Comparison of ENCODE assay signal across 8 cellular contexts in the genomic region with DNA sequence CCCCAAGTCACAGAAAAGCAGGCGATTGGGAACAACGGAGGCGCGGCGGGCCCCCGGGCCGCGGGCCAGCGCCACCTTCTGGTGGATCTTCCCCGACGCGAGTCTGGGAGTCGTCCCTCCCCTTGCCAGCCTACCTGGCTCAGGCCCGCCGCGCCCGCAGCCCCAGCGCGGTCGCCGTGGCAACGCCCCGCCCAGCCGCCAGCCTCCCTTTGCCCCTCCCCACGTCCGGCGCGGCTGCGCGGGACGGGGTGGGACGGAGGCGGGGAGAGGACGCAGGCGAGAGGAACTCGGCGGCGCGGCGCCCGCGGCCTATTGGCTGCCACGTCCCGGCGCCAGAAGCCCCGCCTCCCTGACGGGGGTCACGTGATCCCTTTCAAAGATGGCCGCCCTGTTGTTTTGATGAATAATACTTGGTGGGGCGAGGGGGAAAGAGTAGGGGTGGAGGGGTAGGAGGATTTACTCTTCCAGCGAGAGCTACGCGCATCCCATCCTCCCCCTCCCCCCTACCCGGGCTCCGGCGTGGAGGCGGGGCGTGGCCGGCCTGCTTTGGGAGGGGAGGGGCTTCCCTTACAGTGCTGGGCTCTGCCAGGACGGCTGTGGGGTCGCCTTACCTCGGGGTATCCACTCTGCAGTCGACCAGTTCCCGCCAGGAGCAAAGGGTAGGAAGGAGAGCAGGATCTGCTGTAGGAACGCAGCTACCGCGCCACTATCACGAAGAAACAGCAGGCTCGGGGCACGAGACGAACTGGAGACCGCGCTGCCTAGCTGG. TPM values are rescaled to one million over a fixed set of nuclear protein-coding genes. Genes with fewer than 3 reads are reported as not detected.
DNase-seq lines count a peak whose midpoint lies in the region; ATAC-seq and TF ChIP-seq lines count a peak whose summit lies in the region.

UBE4B (plus strand) TSS at position 369 of the 769 bp plus-strand sequence. CDS start 713 bp downstream, outside the sequence.

- H2BK5ac ChIP-seq in IMR-90 (ENCODE audit: low read depth, low read length, poor library complexity, severe bottlenecking) = peak within 1 kb of the TSS; percentile 81

- peak within 1 kb of the TSS; percentile 75 for H4K5ac ChIP-seq in IMR-90 (ENCODE audit: low read depth, low read length)

- 0% methylated on average over 12 of the region's 73 CpGs; no CpG with 5 or more reads in 1 of the 2 experiments for WGBS in IMR-90 (ENCODE audit: extremely low coverage in 2 of 2, insufficient read length in 1 of 2), 2 experiments

- H3K36me3 ChIP-seq in IMR-90 (ENCODE audit: control insufficient read depth, insufficient read depth, low read length) (no peaks in the 10 kb centered on the region), OCI-LY7 (ENCODE audit: insufficient read depth, low read length) (peaks cover 18% of the 10 kb centered on the region; the same call in 1 of the 2 replicates)

- peak within 1 kb of the TSS; percentile 72 for H2AK9ac ChIP-seq in IMR-90 (replicated peaks; ENCODE audit: low read depth, low read length, poor library complexity)

- H3K4ac ChIP-seq in IMR-90 (ENCODE audit: low read depth, low read length) = peak within 1 kb of the TSS; percentile 91

- no peaks in the 10 kb centered on the region for H3K27me3 ChIP-seq in IMR-90 (ENCODE audit: control insufficient read depth, insufficient read depth, low read length)
- H3K27me3 ChIP-seq in mononuclear cell (ENCODE audit: insufficient read depth, low read length) = no peaks in the 10 kb centered on the region

- peak; percentile 96 for ATAC-seq in GM21528 (IDR thresholded peaks at IDR 0.05; ENCODE audit: low FRiP score, unreplicated experiment)
- ATAC-seq in IMR-90 (ENCODE audit: low read depth) = peak; percentile 98

- peak within 1 kb of the TSS; percentile 83 for H3K9ac ChIP-seq in IMR-90 (ENCODE audit: low read depth, low read length)

- intact Hi-C loops in IMR-90 (cut with micrococcal nuclease) = loop anchor here (1.0 to 10.0 kb wide), 5 partner anchors 45 to 392 kb away; partner anchors contain the start of genes KIF1B, LZIC and NMNAT1
- intact Hi-C loops in OCI-LY7 (cut with micrococcal nuclease; ENCODE audit: unreplicated experiment) = loop anchor here (1.0 to 10.0 kb wide), 6 partner anchors 82 to 442 kb away; partner anchors contain the start of genes DFFA, LZIC, NMNAT1 and PEX14

- H2BK120ac ChIP-seq in IMR-90 (ENCODE audit: low read depth, low read length) = peak within 1 kb of the TSS; percentile 94

- TF ChIP-seq RAD21 in IMR-90 (IDR thresholded peaks at IDR 0.05; ENCODE audit: low read length) = peak; percentile 74

- H2AK5ac ChIP-seq in IMR-90 (ENCODE audit: low read depth, low read length) = peak within 1 kb of the TSS; percentile 89

- peak within 1 kb of the TSS; percentile 86 for H3K56ac ChIP-seq in IMR-90 (ENCODE audit: extremely low read depth, insufficient read depth, low read length)

- POLR2A ChIA-PET in IMR-90 (lab: Charles Lee; ENCODE audit: unreplicated experiment) (no interaction called here), OCI-LY7 (lab: Charles Lee) (no interaction called here)

- peak within 1 kb of the TSS; percentile 84 for H3K27ac ChIP-seq in IMR-90 (ENCODE audit: insufficient read depth, low read length)
- H3K27ac ChIP-seq in OCI-LY7 (ENCODE audit: low read depth, low read length, poor library complexity, severe bottlenecking) = peak within 1 kb of the TSS; percentile 80

- H3K9me3 ChIP-seq in IMR-90 (ENCODE audit: control insufficient read depth, insufficient read depth, low read length) (no peaks in the 10 kb centered on the region), OCI-LY7 (ENCODE audit: low read length) (no peaks in the 10 kb centered on the region), mononuclear cell (ENCODE audit: low read depth, low read length) (no peaks in the 10 kb centered on the region)

- peak within 1 kb of the TSS; percentile 91 for H3K14ac ChIP-seq in IMR-90 (replicated peaks; ENCODE audit: low read depth, low read length)

- no peak; the same call in 1 of the 2 replicates for TF ChIP-seq POLR2A in IMR-90 (IDR thresholded peaks at IDR 0.05; ENCODE audit: low read depth, low read length)

- CTCF ChIA-PET in IMR-90 (lab: Yijun Ruan, JAX) (interaction anchor here (2.8 kb wide), 1 partner anchor 83 kb away, joined by 6 read pairs; no protein-coding TSS in a partner anchor), OCI-LY7 (lab: Charles Lee; ENCODE audit: unreplicated experiment) (interaction anchor here (1.0 kb wide), 1 partner anchor 82 kb away, joined by 7 read pairs; no protein-coding TSS in a partner anchor)

- in situ Hi-C loops in IMR-90 (cut with MboI; ENCODE audit: low sequenced_read_pairs) = no loop called here

- peak within 1 kb of the TSS; percentile 96 for H2AFZ ChIP-seq in IMR-90 (replicated peaks; ENCODE audit: low read length, poor library complexity)
- H2AFZ ChIP-seq in OCI-LY7 (ENCODE audit: low read length) = peak within 1 kb of the TSS; percentile 100

- peak within 1 kb of the TSS; percentile 94; the same call in 2 of the 3 replicates for H2BK15ac ChIP-seq in IMR-90 (ENCODE audit: low read depth, low read length)

- H3K9me2 ChIP-seq in OCI-LY7 (ENCODE audit: insufficient read depth, low read length) = no peaks in the 10 kb centered on the region

- peak within 1 kb of the TSS; percentile 73 for H3K18ac ChIP-seq in IMR-90 (ENCODE audit: low read depth, low read length)

- DNase-seq in DMS114 treated with DMSO at 0.1 percent for 48 hours (lab: John Stamatoyannopoulos, UW; ENCODE audit: unreplicated experiment) = peak; percentile 97
- peak; percentile 97 for DNase-seq in IMR-90
- DNase-seq in OCI-LY7 (ENCODE audit: low spot score) = peak; percentile 98
- peak; percentile 96 for DNase-seq in activated T-cell treated with anti-CD3 and anti-CD28 coated beads for 1 hour (ENCODE audit: low read depth)
- peak; percentile 91 for DNase-seq in epidermal melanocyte (ENCODE audit: insufficient read length, low spot score)
- peak; percentile 88 to 95 for DNase-seq in stimulated activated CD8-positive, alpha-beta memory T cell treated with anti-CD3 and anti-CD28 coated beads, Interleukin-4, amount 100 ng/mL, for 1 hour (ENCODE audit: low read depth in 2 of 2, low spot score in 1 of 2)

- peaks cover 0 to 22% of the 10 kb centered on the region in 2 experiments; a peak in 2 of 4 replicates for H3K79me1 ChIP-seq in IMR-90 (ENCODE audit: low read depth in 1 of 2, low read length in 2 of 2)

- peak within 1 kb of the TSS; percentile 90 for H3K4me2 ChIP-seq in IMR-90 (ENCODE audit: low read depth, low read length)
- peak within 1 kb of the TSS; percentile 91 for H3K4me2 ChIP-seq in OCI-LY7 (ENCODE audit: low read length)

- H4K20me1 ChIP-seq in IMR-90 (ENCODE audit: insufficient read depth, low read length) (peaks cover 5% of the 10 kb centered on the region; the same call in 1 of the 2 replicates), OCI-LY7 (ENCODE audit: insufficient read depth, low read length) (peaks cover 10% of the 10 kb centered on the region; the same call in 1 of the 2 replicates)

- H3K4me1 ChIP-seq in IMR-90 (ENCODE audit: control insufficient read depth, insufficient read depth, low read length) (peaks cover 6% of the 10 kb centered on the region; the same call in 1 of the 2 replicates), OCI-LY7 (ENCODE audit: insufficient read depth, low read length, poor library complexity, severe bottlenecking) (peaks cover 16% of the 10 kb centered on the region), mononuclear cell (ENCODE audit: insufficient read depth, low read length) (peaks cover 24% of the 10 kb centered on the region)

- peak within 1 kb of the TSS; percentile 83 to 95 for H4K8ac ChIP-seq in IMR-90 (ENCODE audit: low read depth in 2 of 2, low read length in 2 of 2)

- peak within 1 kb of the TSS; percentile 77 for H2BK20ac ChIP-seq in IMR-90 (ENCODE audit: low read depth, low read length)

- no peaks in the 10 kb centered on the region for H3K9me1 ChIP-seq in IMR-90 (ENCODE audit: insufficient read depth, low read length)

- TF ChIP-seq CTCF in IMR-90 (conservative IDR thresholded peaks at IDR 0.05; ENCODE audit: low read depth, low read length) (peak; percentile 87), OCI-LY7 (conservative IDR thresholded peaks at IDR 0.05; ENCODE audit: low read length) (peak; percentile 84)

- H3K4me3 ChIP-seq in IMR-90 (ENCODE audit: insufficient read depth, low read depth, low read length) = peak within 1 kb of the TSS; percentile 70
- H3K4me3 ChIP-seq in OCI-LY7 (ENCODE audit: low read depth, low read length, poor library complexity, severe bottlenecking) = peak within 1 kb of the TSS; percentile 98
- H3K4me3 ChIP-seq in mononuclear cell (ENCODE audit: low read length) = peak within 1 kb of the TSS; percentile 89

- dilution Hi-C loops in IMR-90 (cut with HindIII; ENCODE audit: low sequenced_read_pairs, unreplicated experiment) = no loop called here

- H3K79me2 ChIP-seq in OCI-LY7 (ENCODE audit: insufficient read depth, low read depth, low read length) = peaks cover 39% of the 10 kb centered on the region

- BruUV-seq in IMR-90 (replicated peaks; lab: Mats Ljungman, UMichigan) = TSS peak; percentile 95
- BruUV-seq in OCI-LY7 (replicated peaks; lab: Mats Ljungman, UMichigan) = TSS peak; percentile 85

- H4K91ac ChIP-seq in IMR-90 (ENCODE audit: insufficient read depth, low read depth, low read length) = peak within 1 kb of the TSS; percentile 92

- peak within 1 kb of the TSS; percentile 97 for H3K23ac ChIP-seq in IMR-90 (ENCODE audit: low read depth, low read length)

TF ChIP-seq in IMR-90, 13 proteins besides CTCF, POLR2A, EP300 and RAD21 (continues in another document):
- TF ChIP-seq SMC3 (IDR thresholded peaks at IDR 0.05; ENCODE audit: low read depth, low read length) = peak; percentile 69
- TF ChIP-seq RCOR1 (IDR thresholded peaks at IDR 0.05; ENCODE audit: insufficient replicate concordance, low read length) = no peak
- TF ChIP-seq MAZ (IDR thresholded peaks at IDR 0.05; ENCODE audit: borderline replicate concordance, low read depth, low read length) = peak; percentile 92
- TF ChIP-seq MAFK (IDR thresholded peaks at IDR 0.05; ENCODE audit: low read depth, low read length) = no peak
- TF ChIP-seq, protein P1, sequence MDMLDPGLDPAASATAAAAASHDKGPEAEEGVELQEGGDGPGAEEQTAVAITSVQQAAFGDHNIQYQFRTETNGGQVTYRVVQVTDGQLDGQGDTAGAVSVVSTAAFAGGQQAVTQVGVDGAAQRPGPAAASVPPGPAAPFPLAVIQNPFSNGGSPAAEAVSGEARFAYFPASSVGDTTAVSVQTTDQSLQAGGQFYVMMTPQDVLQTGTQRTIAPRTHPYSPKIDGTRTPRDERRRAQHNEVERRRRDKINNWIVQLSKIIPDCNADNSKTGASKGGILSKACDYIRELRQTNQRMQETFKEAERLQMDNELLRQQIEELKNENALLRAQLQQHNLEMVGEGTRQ (IDR thresholded peaks at IDR 0.05; ENCODE audit: low read depth, low read length) = peak; percentile 97
- TF ChIP-seq CEBPB (IDR thresholded peaks at IDR 0.05; ENCODE audit: low read depth, low read length) = no peak
- TF ChIP-seq NFE2L2 (IDR thresholded peaks at IDR 0.05; ENCODE audit: low read depth, low read length) = no peak

RNA-seq across cellular contexts. Expression of gene UBE4B, which starts in this region (rescaled TPM):
- total RNA-seq in IMR-90 (2012; rRNA removed) = 39.3 and 41.9 TPM in 2 replicates
- polyA plus RNA-seq in IMR-90 (2012; rRNA removed) = 24.6 and 26.5 TPM in 2 replicates
- 13.6 and 17.6 TPM in 2 replicates for polyA plus RNA-seq in IMR-90 (2012; cell fraction: cytosol; rRNA removed)
- 28.2 and 61.0 TPM in 2 replicates for polyA plus RNA-seq in IMR-90 (2012; cell fraction: nucleus; rRNA removed; ENCODE audit: low replicate concordance)
- 19.7 and 21.5 TPM in 2 replicates for total RNA-seq in OCI-LY7 (2014; rRNA removed; shearing (Covaris generic))
- 40.7 and 40.9 TPM in 2 replicates for total RNA-seq in OCI-LY7 (2022)
- total RNA-seq in mononuclear cell = 26.7 TPM

Comparison
In these comparisons a context has a peak if more than half of its experiments do, and no peak if none do; other contexts are left out.
1. Peak in every context shown above with its lines: DNase-seq, ATAC-seq, H3K4me3 ChIP-seq and H3K27ac ChIP-seq.